ENCODE assay signal across 23 cellular contexts in genomic region chr9:113143432-113144227, GRCh38.
A peak's percentile ranks its signal among the peaks of the same experiment; 100 is the strongest.
DNase-seq lines count a peak whose midpoint lies in the region; ATAC-seq and TF ChIP-seq lines count a peak whose summit lies in the region.
"Had no signal": no experiment of that assay in that cellular context is flagged by ENCODE, and none has a peak within 500 bp of the region (broad histone marks: within the 10 kb centered on the region; RNA-seq: fewer than 3 reads in every experiment).

No MANE protein-coding gene starts in this region.

- no peaks in the 10 kb centered on the region for H3K9me3 ChIP-seq in parathyroid adenoma (ENCODE audit: control insufficient read depth, low read length)
- H3K9me3 ChIP-seq: SK-N-SH had no signal

- H3K9ac ChIP-seq in parathyroid adenoma = no peak overlapping the region
- H3K9ac ChIP-seq: KMS-11, SK-N-SH had no signal

- H3K4me1 ChIP-seq in parathyroid adenoma = peaks cover 63% of the 10 kb centered on the region

- no peak for ATAC-seq in HG02981 (IDR thresholded peaks at IDR 0.05; ENCODE audit: unreplicated experiment)
- ATAC-seq in HG02588 (IDR thresholded peaks at IDR 0.05; ENCODE audit: unreplicated experiment) = no peak

- TF ChIP-seq CTCF in LNCaP clone FGC (IDR thresholded peaks at IDR 0.05; ENCODE audit: control insufficient read depth, extremely low read depth, insufficient read depth) (no peak), parathyroid adenoma (IDR thresholded peaks at IDR 0.05) (no peak)

- peak; percentile 31 for DNase-seq in DMS53 (lab: John Stamatoyannopoulos, UW)
- no peak for DNase-seq in DMS53 treated with DMSO at 0.1 percent for 48 hours (lab: John Stamatoyannopoulos, UW; ENCODE audit: unreplicated experiment)
- DNase-seq in LNCaP clone FGC (ENCODE audit: low read depth) = peak; percentile 32
- no peak for DNase-seq in caudate nucleus (lab: John Stamatoyannopoulos, UW)
- DNase-seq in cortex of kidney (lab: John Stamatoyannopoulos, UW) = no peak
- DNase-seq: 8988T; AML-193; C1 segment of cervical spinal cord; Calu3; CD8-positive, alpha-beta memory T cell; DMS153; GDM1; H7; NCI-H1105 treated with DMSO at 0.1 percent for 48 hours; NCI-H2029 treated with DMSO at 0.1 percent for 48 hours; NCI-H446; SIG-M5; SK-N-SH had no signal

- H3K79me2 ChIP-seq in parathyroid adenoma = no peaks in the 10 kb centered on the region

- no peak overlapping the region for H3K4me3 ChIP-seq in LNCaP clone FGC (ENCODE audit: low read depth, low read length)
- no peak overlapping the region for H3K4me3 ChIP-seq in parathyroid adenoma (ENCODE audit: low read depth, low read length)

- H3K36me3 ChIP-seq in parathyroid adenoma (ENCODE audit: control insufficient read depth, insufficient read depth, low read length) = no peaks in the 10 kb centered on the region

- H3K4me2 ChIP-seq in parathyroid adenoma (ENCODE audit: low read length) = peak overlapping the region; percentile 2
- H3K4me2 ChIP-seq: KMS-11, SK-N-SH had no signal

- H2AFZ ChIP-seq in parathyroid adenoma = peak overlapping the region; percentile 42

- H3K27me3 ChIP-seq in parathyroid adenoma (ENCODE audit: control insufficient read depth, insufficient read depth, low read length) = no peaks in the 10 kb centered on the region

- H3K27ac ChIP-seq in caudate nucleus (ENCODE audit: low read depth, low read length) = peak overlapping the region; percentile 96
- H3K27ac ChIP-seq in parathyroid adenoma = peak overlapping the region; percentile 100
- H3K27ac ChIP-seq: HL-60, KMS-11 had no signal

Comparison
In these comparisons a context has a peak if more than half of its experiments do, and no peak if none do; other contexts are left out.
1. DNase-seq: peak in DMS53 (single experiment) and LNCaP clone FGC (single experiment); none in DMS53 treated with DMSO at 0.1 percent for 48 hours (single experiment), caudate nucleus (0 of 61) and cortex of kidney (single experiment).